17 cellular contexts compared by ENCODE assay signal in genomic region chr11:19506803-19507466, GRCh38.
"Had no signal": no experiment of that assay in that cellular context is flagged by ENCODE, and none has a peak within 500 bp of the region (broad histone marks: within the 10 kb centered on the region; RNA-seq: fewer than 3 reads in every experiment).

No MANE protein-coding gene starts in this region.

- DNase-seq: activated B cell treated with CpG ODN at 0.5 μM for 24 hours; activated CD4-positive, alpha-beta T cell treated with anti-CD3 and anti-CD28 coated beads for 48 hours; activated CD8-positive, alpha-beta T cell treated with anti-CD3 and anti-CD28 coated beads for 36 hours; activated gamma-delta T cell; activated T-cell treated with anti-CD3 and anti-CD28 coated beads, Interleukin-2, amount 50 U/mL, for 4 hours; amniotic stem cell; hypothalamus; kidney; left ventricle myocardium inferior; mucosa of descending colon; naive thymus-derived CD8-positive, alpha-beta T cell; pancreas; stimulated activated CD4-positive, alpha-beta T cell treated with anti-CD3 and anti-CD28 coated beads, Interleukin-12 subunit alpha, Interleukin-12 subunit beta, amount 100 ng/mL, for 4 hours; stimulated activated CD4-positive, alpha-beta T cell treated with anti-CD3 and anti-CD28 coated beads, Interleukin-2, amount 100 ng/mL, for 24 hours had no signal

- H3K36me3 ChIP-seq: esophagus muscularis mucosa, left ventricle myocardium inferior, pancreas had no signal

- H3K4me1 ChIP-seq: pancreas had no signal

- H3K27ac ChIP-seq: esophagus muscularis mucosa, left ventricle myocardium inferior, pancreas had no signal

- H3K9me3 ChIP-seq: esophagus muscularis mucosa, left ventricle myocardium inferior, mucosa of descending colon, pancreas had no signal

- H3K4me3 ChIP-seq: esophagus muscularis mucosa, left ventricle myocardium inferior, mucosa of descending colon, pancreas had no signal

- H3K27me3 ChIP-seq: pancreas had no signal

- FAIRE-seq: colon, kidney, pancreas, TTC549 had no signal

- ATAC-seq: activated CD8-positive, alpha-beta T cell treated with anti-CD3 and anti-CD28 coated beads for 36 hours; activated T-cell treated with anti-CD3 and anti-CD28 coated beads, Interleukin-2, amount 50 U/mL, for 4 hours; mucosa of descending colon; naive thymus-derived CD8-positive, alpha-beta T cell; pancreas had no signal
